ENCODE assay signal across 19 cellular contexts in genomic region chr7:45584261-45585210, GRCh38. TPM values are rescaled to one million over a fixed set of nuclear protein-coding genes. Genes with fewer than 3 reads are reported as not detected.
DNase-seq lines count a peak whose midpoint lies in the region; FAIRE-seq and TF ChIP-seq lines count a peak whose summit lies in the region.
"Had no signal": no experiment of that assay in that cellular context is flagged by ENCODE, and none has a peak within 500 bp of the region (broad histone marks: within the 10 kb centered on the region; RNA-seq: fewer than 3 reads in every experiment).

No MANE protein-coding gene starts in this region.

- FAIRE-seq in RCC 7860 (lab: Jason Lieb, UNC), result no peak

- 0 out of 2 replicates have a peak, but pooled peaks cover 3% of the 10 kb centered on the region for H3K79me2 ChIP-seq in MM.1S (ENCODE audit: low read length)

- H3K4me2 ChIP-seq in MM.1S (ENCODE audit: low read depth, low read length), result no peak overlapping the region
- H3K4me2 ChIP-seq: PC-9 had no signal

- H3K9ac ChIP-seq in MM.1S (ENCODE audit: low read length), result no peak overlapping the region
- H3K9ac ChIP-seq: BLaER1 had no signal

- no peaks in the 10 kb centered on the region for H3K9me3 ChIP-seq in MM.1S (replicated peaks; ENCODE audit: insufficient read depth, low read length)
- H3K9me3 ChIP-seq: BLaER1 had no signal

- no peaks in the 10 kb centered on the region for H3K4me1 ChIP-seq in MM.1S (ENCODE audit: low read length)

- H3K27me3 ChIP-seq in GM06990 (replicated peaks; ENCODE audit: control insufficient read depth, insufficient read depth, low read length) (no peaks in the 10 kb centered on the region), MM.1S (replicated peaks; ENCODE audit: insufficient read depth, low read length) (no peaks in the 10 kb centered on the region)
- H3K27me3 ChIP-seq: BLaER1 had no signal

- no peaks in the 10 kb centered on the region for H3F3A ChIP-seq in MM.1S (ENCODE audit: insufficient read depth, low read length)

- no peaks in the 10 kb centered on the region for H3K9me2 ChIP-seq in MM.1S (replicated peaks; ENCODE audit: insufficient read depth, low read length)

- DNase-seq in GM06990 (ENCODE audit: extremely low read depth, insufficient read length) (no peak), NB4 (ENCODE audit: low read depth) (no peak), globus pallidus (ENCODE audit: low spot score) (peak; percentile 34), posterior vena cava (ENCODE audit: low spot score) (peak; percentile 72), islet precursor cell (no peak), SIG-M5 (lab: John Stamatoyannopoulos, UW) (no peak), RCC 7860 (ENCODE audit: low spot score) (no peak), MM.1S (no peak)
- DNase-seq: CD8-positive, alpha-beta memory T cell; DND-41; KBM-7; NCI-H1092; NCI-H1694; NCI-H2107; NCI-H345; NCI-H526 treated with DMSO at 0.1 percent for 48 hours; PC-9 had no signal

- H3K4me3 ChIP-seq in GM06990 (replicated peaks; ENCODE audit: low read depth, low read length), result no peak overlapping the region
- no peak overlapping the region for H3K4me3 ChIP-seq in NB4 (ENCODE audit: low read depth, low read length)
- no peak overlapping the region for H3K4me3 ChIP-seq in MM.1S (ENCODE audit: low read length)
- H3K4me3 ChIP-seq: BLaER1, PC-9, SK-N-MC had no signal

- intact Hi-C loops in posterior vena cava (cut with DNase I), result no loop called here

- TF ChIP-seq POLR2A in NB4 (IDR thresholded peaks at IDR 0.05; ENCODE audit: extremely low read depth, insufficient read length), result no peak

- H4K20me1 ChIP-seq in MM.1S (ENCODE audit: insufficient read depth, low read length), result no peaks in the 10 kb centered on the region
- H4K20me1 ChIP-seq: BLaER1 had no signal

- peak; percentile 19 for TF ChIP-seq CTCF in GM06990 (IDR thresholded peaks at IDR 0.05; ENCODE audit: insufficient read depth, low read length, poor library complexity, severe bottlenecking)
- TF ChIP-seq CTCF in NB4 (IDR thresholded peaks at IDR 0.05; ENCODE audit: low read depth, low read length), result peak; percentile 18
- TF ChIP-seq CTCF in MM.1S (IDR thresholded peaks at IDR 0.05; ENCODE audit: low read length), result no peak

- H3K27ac ChIP-seq in MM.1S (ENCODE audit: low read length), result no peak overlapping the region
- H3K27ac ChIP-seq: BLaER1, PC-9, SK-N-MC had no signal

- H2AFZ ChIP-seq in MM.1S (ENCODE audit: low read length), result no peak overlapping the region
- H2AFZ ChIP-seq: PC-9 had no signal

- H3K36me3 ChIP-seq in GM06990 (ENCODE audit: control insufficient read depth, insufficient read depth, low read length) (no peaks in the 10 kb centered on the region), MM.1S (replicated peaks; ENCODE audit: insufficient read depth, low read length) (no peaks in the 10 kb centered on the region)
- H3K36me3 ChIP-seq: BLaER1 had no signal

RNA-seq across cellular contexts. Expression of gene ADCY1, which starts 10.4 kb away (rescaled TPM):
- total RNA-seq in posterior vena cava, result 10 to 100 TPM; 13.7 to 14.7 TPM
- total RNA-seq: PC-9 had no signal

Comparison
In these comparisons a context has a peak if more than half of its experiments do, and no peak if none do; other contexts are left out.
1. DNase-seq: peak in globus pallidus (single experiment) and posterior vena cava (single experiment); none in GM06990 (single experiment), NB4 (single experiment), islet precursor cell (single experiment), SIG-M5 (single experiment), RCC 7860 (single experiment) and MM.1S (single experiment).